In the genomic region with DNA sequence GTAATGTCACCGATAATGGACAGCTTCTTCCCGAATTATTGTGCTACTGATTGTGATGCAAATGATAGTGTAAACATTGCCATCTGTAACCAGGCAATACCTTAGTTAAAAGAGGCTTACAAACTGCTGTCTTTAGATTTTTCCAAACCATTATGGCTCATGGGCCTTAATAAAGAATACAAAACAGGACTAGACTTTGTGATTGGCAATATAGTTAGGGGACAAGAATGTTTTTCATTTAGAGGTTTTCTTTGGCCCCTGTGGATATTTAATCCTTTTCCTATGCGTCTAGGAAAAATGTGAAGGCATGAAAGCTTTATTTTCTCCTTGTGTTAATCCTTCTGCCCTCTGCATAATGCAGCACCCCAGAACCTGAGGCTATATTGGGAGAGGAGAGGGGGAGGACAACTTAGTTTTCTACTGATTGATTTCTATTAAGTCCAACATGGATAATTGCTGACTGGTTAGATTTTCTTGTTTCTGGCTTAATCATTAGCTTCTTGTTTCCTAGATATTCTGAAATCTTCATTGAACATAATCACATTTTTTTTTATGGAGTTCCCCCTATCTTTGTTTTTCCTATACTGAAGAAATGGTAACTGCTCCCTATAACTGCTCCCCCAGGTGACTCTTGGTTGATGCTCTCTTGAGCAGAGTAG, we compare ENCODE assay signal across 9 cellular contexts. TPM values are rescaled to one million over a fixed set of nuclear protein-coding genes. Genes with fewer than 3 reads are reported as not detected.
DNase-seq lines count a peak whose midpoint lies in the region; ATAC-seq and TF ChIP-seq lines count a peak whose summit lies in the region.
"Had no signal": no experiment of that assay in that cellular context is flagged by ENCODE, and none has a peak within 500 bp of the region (broad histone marks: within the 10 kb centered on the region; RNA-seq: fewer than 3 reads in every experiment).

No MANE protein-coding gene starts in this region.

- peaks cover 23% of the 10 kb centered on the region for H3F3A ChIP-seq in PC-9 (ENCODE audit: insufficient read depth, low read depth)

- H3K27me3 Mint-ChIP-seq in activated naive CD4-positive, alpha-beta T cell treated with anti-CD3 and anti-CD28 coated beads for 36 hours (ENCODE audit: low read depth), result no peaks in the 10 kb centered on the region

- H3K4me3 ChIP-seq in PC-9 (peak overlapping the region; percentile 74; the same call in 1 of the 2 replicates), fibroblast of pulmonary artery (replicated peaks; ENCODE audit: low read depth, low read length) (peak overlapping the region; percentile 76)

- no peak for DNase-seq in activated naive CD4-positive, alpha-beta T cell treated with anti-CD3 and anti-CD28 coated beads for 36 hours
- DNase-seq in activated naive CD4-positive, alpha-beta T cell treated with Interleukin-2 at 50 U/mL for 16 hours, result no peak
- DNase-seq in PC-9 (no peak), fibroblast of pulmonary artery (ENCODE audit: low read depth) (no peak), DMS79 treated with DMSO at 0.1 percent for 48 hours (lab: John Stamatoyannopoulos, UW) (no peak)
- no peak for DNase-seq in stimulated activated effector memory CD8-positive, alpha-beta T cell treated with anti-CD3 and anti-CD28 coated beads, Interleukin-12 subunit alpha, Interleukin-12 subunit beta, amount 100 ng/mL, for 72 hours (ENCODE audit: low spot score in 2 of 2)
- DNase-seq: occipital lobe had no signal

- H3K9me3 ChIP-seq in PC-9 (ENCODE audit: insufficient read depth, low read depth), result no peaks in the 10 kb centered on the region

- peaks cover 26% of the 10 kb centered on the region for H3K4me1 Mint-ChIP-seq in activated naive CD4-positive, alpha-beta T cell treated with anti-CD3 and anti-CD28 coated beads for 36 hours (ENCODE audit: low read depth)
- H3K4me1 Mint-ChIP-seq in stimulated activated effector memory CD8-positive, alpha-beta T cell treated with anti-CD3 and anti-CD28 coated beads, Interleukin-12 subunit alpha, Interleukin-12 subunit beta, amount 100 ng/mL, for 72 hours, result peaks cover 12% of the 10 kb centered on the region

- H3K79me2 ChIP-seq in PC-9 (ENCODE audit: low read depth), result peaks cover 64% of the 10 kb centered on the region

- H3K27ac ChIP-seq in PC-9, result no peak overlapping the region

- peaks cover 40% of the 10 kb centered on the region for H3K4me1 ChIP-seq in PC-9 (replicated peaks; ENCODE audit: insufficient read depth)

- H3K27ac Mint-ChIP-seq in activated naive CD4-positive, alpha-beta T cell treated with anti-CD3 and anti-CD28 coated beads for 36 hours, result no peak overlapping the region
- peak overlapping the region; percentile 29 for H3K27ac Mint-ChIP-seq in stimulated activated effector memory CD8-positive, alpha-beta T cell treated with anti-CD3 and anti-CD28 coated beads, Interleukin-12 subunit alpha, Interleukin-12 subunit beta, amount 100 ng/mL, for 72 hours

- no peaks in the 10 kb centered on the region; the same call in 1 of the 2 replicates for H4K20me1 ChIP-seq in PC-9 (ENCODE audit: insufficient read depth)

- peak overlapping the region; percentile 79 for H3K4me2 ChIP-seq in PC-9

- no TSS peak for BruUV-seq in PC-9 (replicated peaks; lab: Mats Ljungman, UMichigan)

- POLR2A ChIA-PET in PC-9 (lab: Charles Lee; ENCODE audit: unreplicated experiment), result no interaction called here

- H3K36me3 ChIP-seq in PC-9 (ENCODE audit: low read depth), result 0 out of 2 replicates have a peak, but pooled peaks cover 6% of the 10 kb centered on the region

- no peaks in the 10 kb centered on the region for H3K9me2 ChIP-seq in PC-9 (ENCODE audit: insufficient read depth)

- TF ChIP-seq CTCF in PC-9 (conservative IDR thresholded peaks at IDR 0.05) (no peak), fibroblast of pulmonary artery (IDR thresholded peaks at IDR 0.05; ENCODE audit: low read length, missing control alignments) (no peak)

- H3K36me3 Mint-ChIP-seq in activated naive CD4-positive, alpha-beta T cell treated with anti-CD3 and anti-CD28 coated beads for 36 hours (ENCODE audit: low read depth), result peaks cover 7% of the 10 kb centered on the region
- no peaks in the 10 kb centered on the region for H3K36me3 Mint-ChIP-seq in stimulated activated effector memory CD8-positive, alpha-beta T cell treated with anti-CD3 and anti-CD28 coated beads, Interleukin-12 subunit alpha, Interleukin-12 subunit beta, amount 100 ng/mL, for 72 hours

- H2AFZ ChIP-seq in PC-9, result no peak overlapping the region

- no peak for ATAC-seq in stimulated activated effector memory CD8-positive, alpha-beta T cell treated with anti-CD3 and anti-CD28 coated beads, Interleukin-12 subunit alpha, Interleukin-12 subunit beta, amount 100 ng/mL, for 72 hours
- ATAC-seq in HG03280 (IDR thresholded peaks at IDR 0.05; ENCODE audit: unreplicated experiment) (no peak), HG02571 (IDR thresholded peaks at IDR 0.05; ENCODE audit: unreplicated experiment) (no peak)

- peak overlapping the region; percentile 91 for H3K4me3 Mint-ChIP-seq in activated naive CD4-positive, alpha-beta T cell treated with anti-CD3 and anti-CD28 coated beads for 36 hours
- H3K4me3 Mint-ChIP-seq in stimulated activated effector memory CD8-positive, alpha-beta T cell treated with anti-CD3 and anti-CD28 coated beads, Interleukin-12 subunit alpha, Interleukin-12 subunit beta, amount 100 ng/mL, for 72 hours, result peak overlapping the region; percentile 83

- H3K27me3 ChIP-seq in PC-9 (ENCODE audit: insufficient read depth, low read depth), result no peaks in the 10 kb centered on the region

- intact Hi-C loops in activated naive CD4-positive, alpha-beta T cell treated with anti-CD3 and anti-CD28 coated beads for 36 hours (cut with micrococcal nuclease), result no loop called here
- intact Hi-C loops in PC-9 (cut with micrococcal nuclease; ENCODE audit: unreplicated experiment), result no loop called here

- H3K9me3 Mint-ChIP-seq in activated naive CD4-positive, alpha-beta T cell treated with anti-CD3 and anti-CD28 coated beads for 36 hours, result no peaks in the 10 kb centered on the region
- no peaks in the 10 kb centered on the region for H3K9me3 Mint-ChIP-seq in stimulated activated effector memory CD8-positive, alpha-beta T cell treated with anti-CD3 and anti-CD28 coated beads, Interleukin-12 subunit alpha, Interleukin-12 subunit beta, amount 100 ng/mL, for 72 hours

- CTCF ChIA-PET in activated naive CD4-positive, alpha-beta T cell treated with anti-CD3 and anti-CD28 coated beads for 36 hours (lab: Charles Lee), result interaction anchor here (1.2 to 2.1 kb wide), 4 partner anchors 25 to 92 kb away, joined by 3 to 8 read pairs (median 8); no protein-coding TSS in a partner anchor
- CTCF ChIA-PET in PC-9 (lab: Charles Lee), result interaction anchor here (0.5 to 0.6 kb wide), 3 partner anchors 59 to 837 kb away, joined by 4 to 5 read pairs (median 4); no protein-coding TSS in a partner anchor

RNA-seq across cellular contexts. Expression of a gene that starts 1.9 kb away (rescaled TPM):
- total RNA-seq in activated naive CD4-positive, alpha-beta T cell treated with anti-CD3 and anti-CD28 coated beads for 36 hours, result 100 to 1,000 TPM; 195 to 196 TPM
- 67.4 and 67.9 TPM in 2 replicates for total RNA-seq in PC-9 (2021)
